In the genomic region with DNA sequence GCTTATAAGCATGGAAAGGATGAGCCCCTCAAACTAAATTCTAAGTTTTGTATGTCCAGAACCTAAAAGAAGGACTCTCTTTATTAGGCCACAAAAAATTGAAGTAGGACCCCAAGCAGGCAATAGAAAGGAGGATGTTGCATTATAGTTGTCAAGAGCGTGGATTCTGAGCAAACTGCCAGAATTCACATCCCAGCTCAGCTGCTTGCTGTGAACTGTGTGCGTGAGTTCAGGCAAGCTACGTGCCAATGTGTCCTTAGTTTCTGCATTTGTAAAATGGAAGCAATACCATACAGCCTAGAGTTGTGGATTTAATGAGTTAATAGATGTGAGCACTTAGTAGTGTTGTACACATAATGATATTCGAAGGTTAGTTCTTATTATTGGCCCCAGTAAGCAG, we compare ENCODE assay signal across 22 cellular contexts.
"Had no signal": no experiment of that assay in that cellular context is flagged by ENCODE, and none has a peak within 500 bp of the region (broad histone marks: within the 10 kb centered on the region; RNA-seq: fewer than 3 reads in every experiment).

No MANE protein-coding gene starts in this region.

- H3K36me3 ChIP-seq: esophagus muscularis mucosa, gastroesophageal sphincter, heart left ventricle, left lung, lower lobe of right lung had no signal

- H3K27ac ChIP-seq: coronary artery, esophagus muscularis mucosa, foreskin keratinocyte, gastroesophageal sphincter, heart left ventricle, hepatocyte, left lung, lower lobe of right lung had no signal

- H3K9me3 Mint-ChIP-seq: dendritic cell treated with granulocyte-macrophage colony-stimulating factor and Interleukin-4, amounts not matched to agents 40 ng/mL and 50 ng/mL, for 4 days; effector memory CD8-positive, alpha-beta T cell; endodermal cell; mesothelial cell of epicardium; naive thymus-derived CD4-positive, alpha-beta T cell had no signal

- FAIRE-seq: colon, endometrium, endothelial cell of umbilical vein, frontal cortex, islet of Langerhans, keratinocyte had no signal

- DNase-seq: effector CD8-positive, alpha-beta T cell; effector memory CD8-positive, alpha-beta T cell; foreskin keratinocyte; heart left ventricle; left cardiac atrium; left lung; left ventricle myocardium superior; lower lobe of right lung; naive thymus-derived CD4-positive, alpha-beta T cell had no signal

- H3K4me1 ChIP-seq: esophagus muscularis mucosa, foreskin keratinocyte, gastroesophageal sphincter, left lung, lower lobe of right lung had no signal

- H3K9me3 ChIP-seq: esophagus muscularis mucosa, gastroesophageal sphincter, heart left ventricle, left lung, lower lobe of right lung had no signal

- H3K4me2 ChIP-seq: hepatocyte had no signal

- H3K4me1 Mint-ChIP-seq: naive thymus-derived CD4-positive, alpha-beta T cell had no signal

- H2AFZ ChIP-seq: hepatocyte had no signal

- H3K4me3 ChIP-seq: coronary artery, esophagus muscularis mucosa, gastroesophageal sphincter, heart left ventricle, hepatocyte, left lung, lower lobe of right lung had no signal

- H3K79me2 ChIP-seq: hepatocyte had no signal

- ATAC-seq: effector memory CD8-positive, alpha-beta T cell; foreskin keratinocyte; gastroesophageal sphincter; heart left ventricle; left cardiac atrium; left lung; left ventricle myocardium superior; lower lobe of right lung; naive thymus-derived CD4-positive, alpha-beta T cell had no signal

- H3K27me3 ChIP-seq: esophagus muscularis mucosa, foreskin keratinocyte, gastroesophageal sphincter, heart left ventricle, hepatocyte, left lung had no signal

- H3K4me3 Mint-ChIP-seq: dendritic cell treated with granulocyte-macrophage colony-stimulating factor and Interleukin-4, amounts not matched to agents 40 ng/mL and 50 ng/mL, for 4 days; effector memory CD8-positive, alpha-beta T cell; endodermal cell; mesothelial cell of epicardium; naive thymus-derived CD4-positive, alpha-beta T cell had no signal

- H3K36me3 Mint-ChIP-seq: mesothelial cell of epicardium; naive thymus-derived CD4-positive, alpha-beta T cell had no signal

- H3K27ac Mint-ChIP-seq: dendritic cell treated with granulocyte-macrophage colony-stimulating factor and Interleukin-4, amounts not matched to agents 40 ng/mL and 50 ng/mL, for 4 days; effector memory CD8-positive, alpha-beta T cell; endodermal cell; mesothelial cell of epicardium; naive thymus-derived CD4-positive, alpha-beta T cell had no signal
